11 cellular contexts compared by ENCODE assay signal in the genomic region with DNA sequence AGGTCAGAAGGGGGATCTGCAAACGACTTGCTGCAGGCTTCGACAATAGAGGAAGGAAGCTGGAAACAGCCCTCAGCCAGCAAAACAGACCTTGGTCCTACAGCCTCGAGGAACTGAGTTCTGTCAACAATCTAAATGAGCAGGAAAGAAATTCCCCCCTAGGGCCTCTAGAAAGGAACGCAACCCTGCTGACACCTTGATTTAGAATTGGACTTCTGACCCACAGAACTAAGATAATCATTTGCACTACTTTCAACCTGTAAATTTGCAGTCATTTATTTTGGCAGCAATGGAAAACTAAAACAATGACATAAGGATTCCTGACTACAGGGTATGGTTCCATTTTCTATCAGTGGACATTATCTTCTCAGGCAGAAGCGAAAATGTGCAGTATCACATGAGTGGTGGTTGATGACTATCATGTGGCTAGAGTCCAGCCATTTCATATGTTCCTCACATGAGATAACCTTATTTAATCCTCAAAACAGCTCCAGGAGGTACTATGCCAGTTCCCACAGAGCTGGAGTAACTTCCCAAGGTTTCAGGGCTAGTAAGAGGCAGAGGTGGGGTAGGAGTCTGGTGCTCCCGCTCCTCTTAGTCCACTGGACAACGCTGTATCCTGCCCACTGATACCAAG.
DNase-seq lines count a peak whose midpoint lies in the region; ATAC-seq and TF ChIP-seq lines count a peak whose summit lies in the region.
"Had no signal": no experiment of that assay in that cellular context is flagged by ENCODE, and none has a peak within 500 bp of the region (broad histone marks: within the 10 kb centered on the region; RNA-seq: fewer than 3 reads in every experiment).

No MANE protein-coding gene starts in this region.

- H3K4me3 ChIP-seq in AG10803 (ENCODE audit: low read length) = no peak overlapping the region

- H3K4me1 Mint-ChIP-seq in endothelial cell (ENCODE audit: unreplicated experiment) (peaks cover 32% of the 10 kb centered on the region), mesothelial cell of epicardium (peaks cover 32% of the 10 kb centered on the region)
- H3K4me1 Mint-ChIP-seq: activated CD8-positive, alpha-beta memory T cell treated with anti-CD3 and anti-CD28 coated beads, Interleukin-2, amount 10 ng/mL, durations not matched to agents 7 days and 5 days; B cell had no signal

- ATAC-seq in GM19455 (IDR thresholded peaks at IDR 0.05; ENCODE audit: unreplicated experiment) = no peak
- ATAC-seq: activated CD8-positive, alpha-beta memory T cell treated with anti-CD3 and anti-CD28 coated beads, Interleukin-2, amount 10 ng/mL, durations not matched to agents 7 days and 5 days had no signal

- H3K27ac Mint-ChIP-seq in endothelial cell (ENCODE audit: unreplicated experiment) (peak overlapping the region; percentile 91), mesothelial cell of epicardium (peak overlapping the region; percentile 94)
- H3K27ac Mint-ChIP-seq: activated CD8-positive, alpha-beta memory T cell treated with anti-CD3 and anti-CD28 coated beads, Interleukin-2, amount 10 ng/mL, durations not matched to agents 7 days and 5 days had no signal

- H3K9me3 Mint-ChIP-seq in endothelial cell (ENCODE audit: unreplicated experiment) = no peaks in the 10 kb centered on the region
- peaks cover 3% of the 10 kb centered on the region for H3K9me3 Mint-ChIP-seq in mesothelial cell of epicardium

- TF ChIP-seq CTCF in AG10803 (conservative IDR thresholded peaks at IDR 0.05; ENCODE audit: low read length) (no peak), endothelial cell (IDR thresholded peaks at IDR 0.05; ENCODE audit: unreplicated experiment) (no peak), mesothelial cell of epicardium (IDR thresholded peaks at IDR 0.05; ENCODE audit: unreplicated experiment) (no peak)

- H3K27me3 Mint-ChIP-seq in endothelial cell (ENCODE audit: unreplicated experiment) (no peaks in the 10 kb centered on the region), mesothelial cell of epicardium (ENCODE audit: low read depth) (no peaks in the 10 kb centered on the region)
- H3K27me3 Mint-ChIP-seq: activated CD8-positive, alpha-beta memory T cell treated with anti-CD3 and anti-CD28 coated beads, Interleukin-2, amount 10 ng/mL, durations not matched to agents 7 days and 5 days; B cell; IgD-negative memory B cell had no signal

- H3K36me3 Mint-ChIP-seq in endothelial cell (ENCODE audit: low read depth, unreplicated experiment) (no peaks in the 10 kb centered on the region), mesothelial cell of epicardium (peaks cover 15% of the 10 kb centered on the region)
- H3K36me3 Mint-ChIP-seq: IgD-negative memory B cell had no signal

- H3K4me3 Mint-ChIP-seq in endothelial cell (ENCODE audit: unreplicated experiment) (no peak overlapping the region), mesothelial cell of epicardium (no peak overlapping the region)
- H3K4me3 Mint-ChIP-seq: activated CD8-positive, alpha-beta memory T cell treated with anti-CD3 and anti-CD28 coated beads, Interleukin-2, amount 10 ng/mL, durations not matched to agents 7 days and 5 days; B cell; IgD-negative memory B cell had no signal

- DNase-seq in AG10803 (ENCODE audit: low read depth) (peak; percentile 4), NCI-H226 (peak; percentile 28), endothelial cell (ENCODE audit: low spot score) (peak; percentile 4), mesothelial cell of epicardium (ENCODE audit: low spot score in 2 of 2, unreplicated experiment in 2 of 2) (no peak), NCI-H2081 treated with DMSO at 0.1 percent for 48 hours (lab: John Stamatoyannopoulos, UW) (no peak), NCI-H2107 treated with DMSO at 0.1 percent for 48 hours (lab: John Stamatoyannopoulos, UW; ENCODE audit: unreplicated experiment) (no peak)
- no peak for DNase-seq in activated CD4-positive, alpha-beta T cell treated with anti-CD3 and anti-CD28 coated beads for 1 hour
- DNase-seq: activated CD8-positive, alpha-beta memory T cell treated with anti-CD3 and anti-CD28 coated beads, Interleukin-2, amount 10 ng/mL, durations not matched to agents 7 days and 5 days had no signal

Comparison
In these comparisons a context has a peak if more than half of its experiments do, and no peak if none do; other contexts are left out.
1. DNase-seq: peak in AG10803 (single experiment), NCI-H226 (single experiment) and endothelial cell (single experiment); none in mesothelial cell of epicardium (0 of 2), activated CD4-positive, alpha-beta T cell treated with anti-CD3 and anti-CD28 coated beads for 1 hour (single experiment), NCI-H2081 treated with DMSO at 0.1 percent for 48 hours (single experiment) and NCI-H2107 treated with DMSO at 0.1 percent for 48 hours (single experiment).